ENCODE assay signal across 8 cellular contexts in the genomic region with DNA sequence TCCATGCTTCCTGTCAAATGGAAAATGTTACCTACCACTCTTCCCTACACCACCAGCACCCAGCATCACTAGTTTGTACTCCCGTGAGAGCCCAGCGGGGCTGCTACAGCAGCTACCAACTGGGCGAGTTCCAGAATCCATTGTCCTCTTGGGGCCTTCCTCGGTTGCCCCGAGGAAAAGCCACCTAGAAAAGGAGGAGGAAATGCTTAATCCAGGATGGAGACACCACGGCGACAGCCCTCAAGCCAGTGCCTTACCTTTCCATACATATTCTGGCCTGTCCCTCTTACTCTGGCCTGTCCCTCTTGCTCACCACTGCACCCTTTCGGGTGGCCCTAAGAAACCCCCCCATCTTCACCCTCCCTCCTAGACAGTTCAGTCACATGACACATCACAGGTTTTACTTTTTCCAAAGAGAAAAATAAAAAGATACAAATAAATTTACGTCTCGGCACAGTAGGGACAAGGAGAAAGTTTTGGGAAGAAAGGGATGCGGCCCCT. TPM values are rescaled to one million over a fixed set of nuclear protein-coding genes. Genes with fewer than 3 reads are reported as not detected.
A peak's percentile ranks its signal among the peaks of the same experiment; 100 is the strongest.
DNase-seq lines count a peak whose midpoint lies in the region; ATAC-seq, FAIRE-seq and TF ChIP-seq lines count a peak whose summit lies in the region.

No MANE protein-coding gene starts in this region.

- H3K9ac ChIP-seq in H1 (replicated peaks in 1 of 4; ENCODE audit: extremely low read depth in 1 of 4, low read depth in 3 of 4, low read length in 3 of 4) = peak overlapping the region in 2 of 4 experiments; percentile 16 to 22; a peak in 6 of 7 replicates

- H3K36me3 ChIP-seq in H1 (ENCODE audit: control insufficient read depth in 2 of 4, insufficient read depth in 4 of 4, low read length in 3 of 4) (peaks cover 15 to 63% (median 31%) of the 10 kb centered on the region in 4 experiments), thoracic aorta (peaks cover 42% of the 10 kb centered on the region)

- no peak overlapping the region for H3K56ac ChIP-seq in H1 (replicated peaks; ENCODE audit: insufficient read length, low read depth, low read length)

- no peak overlapping the region for H4K5ac ChIP-seq in H1 (ENCODE audit: insufficient read length, low read depth, low read length)

- no peak overlapping the region for H2BK12ac ChIP-seq in H1 (ENCODE audit: low read depth, low read length)

- H3K27me3 ChIP-seq in H1 (replicated peaks in 1 of 4; ENCODE audit: control insufficient read depth in 3 of 4, extremely low read depth in 1 of 4, insufficient read depth in 3 of 4, low read length in 3 of 4) (no peaks in the 10 kb centered on the region), thoracic aorta (replicated peaks; ENCODE audit: insufficient read depth) (no peaks in the 10 kb centered on the region)

- peak; percentile 17 for ATAC-seq in HG03460 (IDR thresholded peaks at IDR 0.05; ENCODE audit: unreplicated experiment)
- peak; percentile 72 for ATAC-seq in SK-N-SH treated with all-trans-retinoic acid at 6 μM for 48 hours
- no peak for ATAC-seq in thoracic aorta (ENCODE audit: insufficient number of reproducible peaks, low FRiP score, low read depth)

- H3K4ac ChIP-seq in H1 (replicated peaks; ENCODE audit: insufficient read length, low read depth, low read length) = no peak overlapping the region

- H2AK5ac ChIP-seq in H1 (ENCODE audit: low read depth, low read length) = no peak overlapping the region

- no peak overlapping the region for H2BK20ac ChIP-seq in H1 (ENCODE audit: low read length)

- no peak for FAIRE-seq in H1 (lab: Jason Lieb, UNC)

- no peaks in the 10 kb centered on the region; the same call in 1 of the 2 replicates for H3K79me1 ChIP-seq in H1 (ENCODE audit: low read depth, low read length)

- H3K4me3 ChIP-seq in H1 (ENCODE audit: extremely low read depth in 1 of 4, insufficient read depth in 2 of 4, low read depth in 3 of 4, low read length in 4 of 4) = peak overlapping the region; percentile 68 to 87 (median 74)
- H3K4me3 ChIP-seq in thoracic aorta = peak overlapping the region; percentile 96

- TF ChIP-seq EP300 in H1 (IDR thresholded peaks at IDR 0.05; ENCODE audit: borderline replicate concordance in 1 of 2, low read depth in 2 of 2, low read length in 2 of 2) = no peak

- H3K23me2 ChIP-seq in H1 (ENCODE audit: low read depth, low read length) = peaks cover 3% of the 10 kb centered on the region; the same call in 1 of the 2 replicates

- 20% methylated on average over 9 of the region's 11 CpGs; no CpG with 5 or more reads in 1 of the 2 experiments for WGBS in H1 (ENCODE audit: extremely low coverage in 1 of 2, insufficient coverage in 1 of 2, insufficient read length in 1 of 2, insufficient replicate concordance in 2 of 2, low coverage in 1 of 2, low lambda C conversion rate in 2 of 2, missing lambda C conversion rate in 1 of 2), 2 experiments

- TF ChIP-seq CTCF in H1 (IDR thresholded peaks at IDR 0.05; ENCODE audit: control extremely low read depth in 1 of 3, insufficient read depth in 1 of 3, low read depth in 1 of 3, low read length in 3 of 3) (peak in 1 of 3 experiments; percentile 7; a peak in 1 of 4 replicates), thoracic aorta (IDR thresholded peaks at IDR 0.05) (no peak)

- H2AFZ ChIP-seq in H1 (ENCODE audit: low read length) = no peak overlapping the region

- no peak overlapping the region for H4K8ac ChIP-seq in H1 (ENCODE audit: extremely low read depth, insufficient read depth, low read length)

- H3K4me1 ChIP-seq in H1 (replicated peaks in 1 of 4; ENCODE audit: control insufficient read depth in 3 of 4, insufficient read depth in 4 of 4, low read length in 3 of 4) = peaks cover 0 to 3% (median 1%) of the 10 kb centered on the region in 4 experiments; a peak in 2 of 7 replicates
- H3K4me1 ChIP-seq in thoracic aorta (ENCODE audit: control insufficient read depth in 1 of 2, low read depth in 2 of 2) = peaks cover 15 to 45% of the 10 kb centered on the region in 2 donors

- CTCF ChIA-PET in H1 (lab: Charles Lee; ENCODE audit: partially characterized antibody) = interaction anchor here (1.1 kb wide), 1 partner anchor 57 kb away, joined by 3 read pairs; no protein-coding TSS in a partner anchor

- peak overlapping the region; percentile 70 to 96 for H3K4me2 ChIP-seq in H1 (ENCODE audit: insufficient read depth in 1 of 2, low read depth in 2 of 2, low read length in 2 of 2)

- POLR2A ChIA-PET in H1 (lab: Charles Lee; ENCODE audit: partially characterized antibody) = interaction anchor here (0.7 to 1.9 kb wide), 8 partner anchors 12 to 136 kb away, joined by 3 to 5 read pairs (median 3); a partner anchor contains a TSS

- H4K20me1 ChIP-seq in H1 (replicated peaks in 1 of 2; ENCODE audit: control insufficient read depth in 1 of 2, insufficient read depth in 2 of 2, low read length in 2 of 2) = peaks cover 0 to 2% of the 10 kb centered on the region in 2 experiments

- TF ChIP-seq POLR2A in H1 (IDR thresholded peaks at IDR 0.05; ENCODE audit: control extremely low read depth in 1 of 2, low read depth in 2 of 2, low read length in 2 of 2) = no peak

- H2BK120ac ChIP-seq in H1 (replicated peaks; ENCODE audit: low read depth, low read length) = no peak overlapping the region

- peaks cover 0 to 11% of the 10 kb centered on the region in 2 experiments; a peak in 1 of 4 replicates for H3K79me2 ChIP-seq in H1 (ENCODE audit: control insufficient read depth in 1 of 2, insufficient read depth in 2 of 2, low read length in 2 of 2)

- no peak overlapping the region for H3K23ac ChIP-seq in H1 (ENCODE audit: insufficient read length)

- H2BK5ac ChIP-seq in H1 (ENCODE audit: low read depth, low read length) = no peak overlapping the region

- no peak overlapping the region for H4K91ac ChIP-seq in H1 (replicated peaks; ENCODE audit: insufficient read length, low read length)

- H3K18ac ChIP-seq in H1 (ENCODE audit: extremely low read depth, low read length) = no peak overlapping the region; the same call in 1 of the 2 replicates

- no peak overlapping the region for H2BK15ac ChIP-seq in H1 (ENCODE audit: low read length)

- no peak overlapping the region for H3K14ac ChIP-seq in H1 (ENCODE audit: insufficient read length)

- no peak overlapping the region for H3K27ac ChIP-seq in H1 (ENCODE audit: low read depth, low read length)
- H3K27ac ChIP-seq in thoracic aorta = peak overlapping the region; percentile 83 to 93

- H3K9me3 ChIP-seq in H1 (ENCODE audit: insufficient read depth in 2 of 2, low read depth in 1 of 2, low read length in 1 of 2) (no peaks in the 10 kb centered on the region), thoracic aorta (no peaks in the 10 kb centered on the region)

- DNase-seq in activated CD8-positive, alpha-beta memory T cell treated with anti-CD3 and anti-CD28 coated beads for 24 hours = peak; percentile 60
- no peak for DNase-seq in activated CD8-positive, alpha-beta memory T cell treated with anti-CD3 and anti-CD28 coated beads, Interleukin-2, amount 50 U/mL, for 4 hours
- DNase-seq in H1 (ENCODE audit: low read depth in 1 of 2, low spot score in 2 of 2) = peak in 1 of 2 experiments; percentile 55
- peak; percentile 64 for DNase-seq in medulla oblongata (ENCODE audit: extremely low spot score)
- DNase-seq in thoracic aorta (ENCODE audit: low spot score) = no peak
- DNase-seq in HPDE6-E6E7 (ENCODE audit: extremely low spot score) = no peak

- TF ChIP-seq RAD21 in H1 (IDR thresholded peaks at IDR 0.05 in 1 of 2, conservative IDR thresholded peaks at IDR 0.05 in 1 of 2; ENCODE audit: low read depth in 2 of 2, low read length in 2 of 2) = no peak

RNA-seq across cellular contexts. Expression of a gene that starts 0.5 kb away (rescaled TPM):
- total RNA-seq in H1 (2021; fragmentation: NEBNext Ultra II Directional; extraction: Animal tissue kit (Norgen Biotek cat#: 25700)) = 25.3 TPM in 2 replicates
- 19.7 and 26.8 TPM in 2 replicates for polyA plus RNA-seq in H1 (2011; rRNA removed)
- polyA plus RNA-seq in H1 (2011; cell fraction: cytosol; rRNA removed) = 26.9 TPM
- polyA plus RNA-seq in H1 (2011; cell fraction: nucleus; rRNA removed) = 10.2 TPM
- polyA plus RNA-seq in H1 (2012, experiment 1 of 2) = 25.7 to 29.6 TPM (median 27.8 TPM) in 4 replicates
- 3.2 TPM for polyA plus RNA-seq in H1 (2012, experiment 2 of 2)
- 8.1 TPM for polyA plus RNA-seq in H1 (2013, experiment 1 of 2)
- 8.5 TPM for polyA plus RNA-seq in H1 (2013, experiment 2 of 2)
- 41.7 and 49.5 TPM in 2 replicates for polyA minus RNA-seq in H1 (2011; rRNA and poly(A)+ RNA removed)
- 18.3 TPM for polyA minus RNA-seq in H1 (2011; cell fraction: cytosol; rRNA and poly(A)+ RNA removed)
- polyA minus RNA-seq in H1 (2011; cell fraction: nucleus; rRNA and poly(A)+ RNA removed) = 14.1 TPM
- 10 to 100 TPM; 27.1 to 42.8 TPM for total RNA-seq in thoracic aorta

RNA-seq across cellular contexts. Expression of a gene that starts 23.5 kb away (rescaled TPM):
- total RNA-seq in H1 (2021; fragmentation: NEBNext Ultra II Directional; extraction: Animal tissue kit (Norgen Biotek cat#: 25700)) = 53.4 and 56.6 TPM in 2 replicates
- 59.9 and 81.1 TPM in 2 replicates for polyA plus RNA-seq in H1 (2011; rRNA removed)
- polyA plus RNA-seq in H1 (2011; cell fraction: cytosol; rRNA removed) = 82.9 TPM
- polyA plus RNA-seq in H1 (2011; cell fraction: nucleus; rRNA removed) = 112 TPM
- polyA plus RNA-seq in H1 (2012, experiment 1 of 2) = 50.2 to 59.1 TPM (median 55.5 TPM) in 4 replicates
- polyA plus RNA-seq in H1 (2012, experiment 2 of 2) = 11.6 TPM
- 46.7 TPM for polyA plus RNA-seq in H1 (2013, experiment 1 of 2)
- 44.1 TPM for polyA plus RNA-seq in H1 (2013, experiment 2 of 2)
- 89.4 and 120 TPM in 2 replicates for polyA minus RNA-seq in H1 (2011; rRNA and poly(A)+ RNA removed)
- 50.6 TPM for polyA minus RNA-seq in H1 (2011; cell fraction: cytosol; rRNA and poly(A)+ RNA removed)
- polyA minus RNA-seq in H1 (2011; cell fraction: nucleus; rRNA and poly(A)+ RNA removed) = 103 TPM
- total RNA-seq in thoracic aorta = 10 to 100 TPM; 50.6 to 56.9 TPM

RNA-seq across cellular contexts. Expression of a gene that starts 30.8 kb away (rescaled TPM):
- not detected in 2 replicates for total RNA-seq in H1 (2021; fragmentation: NEBNext Ultra II Directional; extraction: Animal tissue kit (Norgen Biotek cat#: 25700))
- polyA plus RNA-seq in H1 (2011; rRNA removed) = 0.09 TPM in 1 of 2 replicates, not detected in the other
- not detected for polyA plus RNA-seq in H1 (2011; cell fraction: cytosol; rRNA removed)
- not detected for polyA plus RNA-seq in H1 (2011; cell fraction: nucleus; rRNA removed)
- 0.18 TPM in 1 of 4 replicates, not detected in the others for polyA plus RNA-seq in H1 (2012, experiment 1 of 2)
- polyA plus RNA-seq in H1 (2012, experiment 2 of 2) = not detected
- not detected for polyA plus RNA-seq in H1 (2013, experiment 1 of 2)
- polyA plus RNA-seq in H1 (2013, experiment 2 of 2) = not detected
- polyA minus RNA-seq in H1 (2011; rRNA and poly(A)+ RNA removed) = 0.15 TPM in 1 of 2 replicates, not detected in the other
- polyA minus RNA-seq in H1 (2011; cell fraction: cytosol; rRNA and poly(A)+ RNA removed) = not detected
- 0.70 TPM for polyA minus RNA-seq in H1 (2011; cell fraction: nucleus; rRNA and poly(A)+ RNA removed)
- not detected for total RNA-seq in thoracic aorta

RNA-seq across cellular contexts. Expression of a gene that starts 51.3 kb away (rescaled TPM):
- total RNA-seq in H1 (2021; fragmentation: NEBNext Ultra II Directional; extraction: Animal tissue kit (Norgen Biotek cat#: 25700)) = 9.6 and 9.7 TPM in 2 replicates
- 6.1 and 7.2 TPM in 2 replicates for polyA plus RNA-seq in H1 (2011; rRNA removed)
- polyA plus RNA-seq in H1 (2011; cell fraction: cytosol; rRNA removed) = 7.5 TPM
- 5.9 TPM for polyA plus RNA-seq in H1 (2011; cell fraction: nucleus; rRNA removed)
- 6.3 to 10.9 TPM (median 8.8 TPM) in 4 replicates for polyA plus RNA-seq in H1 (2012, experiment 1 of 2)
- 4.4 TPM for polyA plus RNA-seq in H1 (2012, experiment 2 of 2)
- 7.2 TPM for polyA plus RNA-seq in H1 (2013, experiment 1 of 2)
- polyA plus RNA-seq in H1 (2013, experiment 2 of 2) = 8.3 TPM
- polyA minus RNA-seq in H1 (2011; rRNA and poly(A)+ RNA removed) = 19.6 and 25.2 TPM in 2 replicates
- 8.6 TPM for polyA minus RNA-seq in H1 (2011; cell fraction: cytosol; rRNA and poly(A)+ RNA removed)
- 8.3 TPM for polyA minus RNA-seq in H1 (2011; cell fraction: nucleus; rRNA and poly(A)+ RNA removed)
- total RNA-seq in thoracic aorta = 10 to 100 TPM; 49.5 to 62.4 TPM

RNA-seq across cellular contexts. Expression of a gene that starts 53.7 kb away (rescaled TPM):
- total RNA-seq in H1 (2021; fragmentation: NEBNext Ultra II Directional; extraction: Animal tissue kit (Norgen Biotek cat#: 25700)) = 52.1 and 52.9 TPM in 2 replicates
- polyA plus RNA-seq in H1 (2011; rRNA removed) = 25.7 and 26.2 TPM in 2 replicates
- 21.2 TPM for polyA plus RNA-seq in H1 (2011; cell fraction: cytosol; rRNA removed)
- polyA plus RNA-seq in H1 (2011; cell fraction: nucleus; rRNA removed) = 59.4 TPM
- polyA plus RNA-seq in H1 (2012, experiment 1 of 2) = 25.6 to 31.1 TPM (median 29.2 TPM) in 4 replicates
- 4.6 TPM for polyA plus RNA-seq in H1 (2012, experiment 2 of 2)
- polyA plus RNA-seq in H1 (2013, experiment 1 of 2) = 24.3 TPM
- 25.1 TPM for polyA plus RNA-seq in H1 (2013, experiment 2 of 2)
- polyA minus RNA-seq in H1 (2011; rRNA and poly(A)+ RNA removed) = 62.3 and 90.8 TPM in 2 replicates
- 23.6 TPM for polyA minus RNA-seq in H1 (2011; cell fraction: cytosol; rRNA and poly(A)+ RNA removed)
- 47.9 TPM for polyA minus RNA-seq in H1 (2011; cell fraction: nucleus; rRNA and poly(A)+ RNA removed)
- 10 to 100 TPM; 39.3 to 83.2 TPM for total RNA-seq in thoracic aorta

Comparison
In these comparisons a context has a peak if more than half of its experiments do, and no peak if none do; other contexts are left out.
1. DNase-seq: peak in activated CD8-positive, alpha-beta memory T cell treated with anti-CD3 and anti-CD28 coated beads for 24 hours (single experiment) and medulla oblongata (single experiment); none in activated CD8-positive, alpha-beta memory T cell treated with anti-CD3 and anti-CD28 coated beads, Interleukin-2, amount 50 U/mL, for 4 hours (single experiment), thoracic aorta (single experiment) and HPDE6-E6E7 (single experiment).